ENCODE assay signal across 1 cellular context in genomic region chr15:41661529-41662225, GRCh38.
TF ChIP-seq lines count a peak whose summit lies in the region.

No MANE protein-coding gene starts in this region.

TF ChIP-seq in K562, 482 proteins besides CTCF, POLR2A, EP300 and RAD21 (continued from another document and continues in another):
- peak; percentile 27 for TF ChIP-seq ASH1L (IDR thresholded peaks at IDR 0.05; ENCODE audit: borderline replicate concordance, low read depth, partially characterized antibody)
- 0 out of 2 replicates have a peak, but pooled peaks have one; percentile 33 for TF ChIP-seq KLF13 (tag; IDR thresholded peaks at IDR 0.05; ENCODE audit: borderline replicate concordance, low read depth)
- no peak for TF ChIP-seq SNIP1 (IDR thresholded peaks at IDR 0.05; ENCODE audit: low read depth)
- TF ChIP-seq EHMT2 (IDR thresholded peaks at IDR 0.05) = no peak
- peak; percentile 43; the same call in 1 of the 2 replicates for TF ChIP-seq AFF4 (CRISPR knock-in tag; IDR thresholded peaks at IDR 0.05)
- TF ChIP-seq NKRF (IDR thresholded peaks at IDR 0.05; ENCODE audit: borderline replicate concordance) = peak; percentile 95
- no peak for TF ChIP-seq ZNF512 (tag; IDR thresholded peaks at IDR 0.05)
- TF ChIP-seq ZNF436 (CRISPR knock-in tag; IDR thresholded peaks at IDR 0.05) = no peak
- 0 out of 2 replicates have a peak, but pooled peaks have one; percentile 46 for TF ChIP-seq ZNF395 (CRISPR knock-in tag; IDR thresholded peaks at IDR 0.05)
- no peak for TF ChIP-seq ARID3A (IDR thresholded peaks at IDR 0.05; ENCODE audit: borderline replicate concordance, low read depth, low read length)
- TF ChIP-seq PML (IDR thresholded peaks at IDR 0.05; ENCODE audit: low read length) = no peak
- no peak for TF ChIP-seq SMARCE1 (IDR thresholded peaks at IDR 0.05)
- TF ChIP-seq ETS1 (conservative IDR thresholded peaks at IDR 0.05; ENCODE audit: control insufficient read depth, low read depth, low read length) = peak; percentile 77; the same call in 1 of the 2 replicates
- TF ChIP-seq MLX (CRISPR knock-in tag; conservative IDR thresholded peaks at IDR 0.05) = no peak
- TF ChIP-seq GABPA (tag; conservative IDR thresholded peaks at IDR 0.05; ENCODE audit: low read depth) = peak; percentile 87
- TF ChIP-seq ZNF3 (CRISPR knock-in tag; IDR thresholded peaks at IDR 0.05) = no peak
- TF ChIP-seq MCM2 (IDR thresholded peaks at IDR 0.05; ENCODE audit: low read depth) = no peak
- TF ChIP-seq DACH1 (IDR thresholded peaks at IDR 0.05; ENCODE audit: partially characterized antibody) = peak; percentile 88
- no peak for TF ChIP-seq RERE (CRISPR knock-in tag; IDR thresholded peaks at IDR 0.05; ENCODE audit: borderline replicate concordance)
- TF ChIP-seq E2F3 (CRISPR knock-in tag; IDR thresholded peaks at IDR 0.05) = no peak
- peak; percentile 23; the same call in 1 of the 2 replicates for TF ChIP-seq JUND (IDR thresholded peaks at IDR 0.05; ENCODE audit: borderline replicate concordance, low read depth, low read length)
- TF ChIP-seq JUND (tag; IDR thresholded peaks at IDR 0.05; ENCODE audit: borderline replicate concordance, low read depth, low read length) = no peak; the same call in 1 of the 3 replicates
- no peak for TF ChIP-seq SRSF1 (IDR thresholded peaks at IDR 0.05; ENCODE audit: low read depth, low read length)
- TF ChIP-seq ETV5 (CRISPR knock-in tag; IDR thresholded peaks at IDR 0.05; ENCODE audit: low read depth) = peak; percentile 88
- TF ChIP-seq RBBP5 (IDR thresholded peaks at IDR 0.05; ENCODE audit: borderline replicate concordance, insufficient read depth, low read length, poor library complexity, severe bottlenecking) = peak; percentile 85
- peak; percentile 78; the same call in 1 of the 2 replicates for TF ChIP-seq ZNF592 (IDR thresholded peaks at IDR 0.05)
